Comparison of ENCODE assay signal across 8 cellular contexts in the genomic region with DNA sequence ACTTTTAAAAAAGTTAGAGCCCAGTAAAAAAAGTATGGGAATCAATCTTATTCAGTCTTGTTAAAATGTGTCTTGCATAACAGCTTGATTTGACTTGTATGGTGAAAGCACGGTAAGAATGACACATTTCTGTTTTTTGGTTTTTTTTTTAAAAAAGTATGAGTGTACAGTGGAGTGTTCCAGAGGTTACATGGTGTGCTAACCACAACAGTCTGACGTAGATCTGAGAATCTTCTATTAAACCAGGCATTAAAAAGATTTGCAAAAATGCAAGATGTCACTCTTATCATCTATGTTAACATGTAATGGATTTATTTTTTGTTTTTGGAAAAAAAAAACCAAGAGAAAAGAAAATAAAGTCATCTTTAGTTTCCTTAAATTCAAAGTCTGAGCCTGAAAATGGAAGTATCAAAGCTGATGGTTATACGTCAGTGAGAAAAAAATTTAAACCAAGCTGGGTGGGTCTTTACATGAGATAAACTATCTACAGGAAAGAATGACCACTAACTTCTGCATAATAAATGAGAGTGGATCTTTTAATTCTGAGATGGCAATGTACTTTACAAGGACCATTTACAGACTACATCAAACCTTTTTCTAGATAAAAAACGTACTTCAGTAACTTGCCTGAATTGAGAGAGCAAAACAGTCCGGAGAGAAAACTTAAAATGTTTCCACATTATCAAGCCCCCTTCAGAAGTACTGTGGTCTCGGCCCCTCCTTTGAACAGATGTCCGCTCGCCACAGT. TPM values are rescaled to one million over a fixed set of nuclear protein-coding genes. Genes with fewer than 3 reads are reported as not detected.
DNase-seq lines count a peak whose midpoint lies in the region; ATAC-seq and TF ChIP-seq lines count a peak whose summit lies in the region.

No MANE protein-coding gene starts in this region.

- H3K4me1 ChIP-seq in left ventricle myocardium inferior (peaks cover 92% of the 10 kb centered on the region), breast epithelium (peaks cover 7 to 14% of the 10 kb centered on the region in 2 donors), left lung (peaks cover 26 to 70% of the 10 kb centered on the region in 2 donors), thoracic aorta (ENCODE audit: control insufficient read depth in 1 of 2, low read depth in 2 of 2) (peaks cover 55 to 56% of the 10 kb centered on the region in 2 donors)

- H3K27me3 ChIP-seq in left ventricle myocardium inferior (ENCODE audit: low read depth) (no peaks in the 10 kb centered on the region), breast epithelium (no peaks in the 10 kb centered on the region), left lung (no peaks in the 10 kb centered on the region), thoracic aorta (replicated peaks; ENCODE audit: insufficient read depth) (no peaks in the 10 kb centered on the region)

- H3K36me3 ChIP-seq in left ventricle myocardium inferior (no peaks in the 10 kb centered on the region), breast epithelium (no peaks in the 10 kb centered on the region), left lung (no peaks in the 10 kb centered on the region), thoracic aorta (no peaks in the 10 kb centered on the region)

- intact Hi-C loops in left ventricle myocardium inferior (cut with micrococcal nuclease) (no loop called here), Right ventricle myocardium inferior (cut with DNase I) (no loop called here), breast epithelium (cut with DNase I; ENCODE audit: low total_unique reads) (no loop called here), left lung (cut with DNase I) (no loop called here)

- no peak for TF ChIP-seq CTCF in left ventricle myocardium inferior (IDR thresholded peaks at IDR 0.05; ENCODE audit: borderline replicate concordance)
- TF ChIP-seq CTCF in breast epithelium (IDR thresholded peaks at IDR 0.05) = no peak
- TF ChIP-seq CTCF in left lung (IDR thresholded peaks at IDR 0.05) = no peak
- no peak for TF ChIP-seq CTCF in thoracic aorta (IDR thresholded peaks at IDR 0.05)

- no peak for TF ChIP-seq POLR2A in breast epithelium (IDR thresholded peaks at IDR 0.05)

- H3K27ac ChIP-seq in left ventricle myocardium inferior (replicated peaks) = peak overlapping the region; percentile 99
- peak overlapping the region; percentile 99 to 100 for H3K27ac ChIP-seq in breast epithelium
- peak overlapping the region; percentile 100 for H3K27ac ChIP-seq in left lung
- H3K27ac ChIP-seq in thoracic aorta = peak overlapping the region; percentile 98 to 99

- ATAC-seq in Right ventricle myocardium inferior (no peak), left lung (peak; percentile 30), thoracic aorta (ENCODE audit: insufficient number of reproducible peaks, low FRiP score, low read depth) (peak; percentile 67), GM21576 (IDR thresholded peaks at IDR 0.05; ENCODE audit: unreplicated experiment) (no peak)

- H3K9me3 ChIP-seq in left ventricle myocardium inferior (replicated peaks) (no peaks in the 10 kb centered on the region), breast epithelium (no peaks in the 10 kb centered on the region), left lung (no peaks in the 10 kb centered on the region), thoracic aorta (no peaks in the 10 kb centered on the region)

- DNase-seq in left ventricle myocardium inferior = no peak
- DNase-seq in Right ventricle myocardium inferior (ENCODE audit: missing footprints) = no peak
- DNase-seq in NOMO-1 treated with dmso at 0.1 percent for 144 hours (lab: John Stamatoyannopoulos, UW; ENCODE audit: unreplicated experiment) = peak; percentile 3
- no peak for DNase-seq in breast epithelium (ENCODE audit: low spot score in 2 of 2)
- no peak for DNase-seq in left lung
- no peak for DNase-seq in thoracic aorta (ENCODE audit: low spot score)
- DNase-seq in DMS79 (lab: John Stamatoyannopoulos, UW) = no peak

- H3K4me3 ChIP-seq in left ventricle myocardium inferior = peak overlapping the region; percentile 97
- H3K4me3 ChIP-seq in breast epithelium = peak overlapping the region; percentile 93 to 100 (median 94)
- H3K4me3 ChIP-seq in left lung = peak overlapping the region; percentile 90 to 92
- peak overlapping the region; percentile 86 for H3K4me3 ChIP-seq in thoracic aorta

RNA-seq across cellular contexts. Expression of gene GABPB1, which starts 1.6 kb away (rescaled TPM):
- 8.1 TPM for total RNA-seq in left ventricle myocardium inferior
- total RNA-seq in Right ventricle myocardium inferior = 10.9 TPM
- total RNA-seq in breast epithelium = 10 to 100 TPM; 14.6 to 37.4 (median 35.9) TPM
- total RNA-seq in left lung = 10 to 100 TPM; 17.8 to 18.7 TPM
- 10 to 100 TPM; 13.0 to 27.8 TPM for total RNA-seq in thoracic aorta

Comparison
In these comparisons a context has a peak if more than half of its experiments do, and no peak if none do; other contexts are left out.
1. ATAC-seq: peak in left lung (single experiment) and thoracic aorta (single experiment); none in Right ventricle myocardium inferior (single experiment) and GM21576 (single experiment).
2. Peak in every context shown above with its lines, with median percentiles within 50 percentile points of each other: H3K27ac ChIP-seq and H3K4me3 ChIP-seq.